ENCODE assay signal across 8 cellular contexts in genomic region chr17:29179232-29180036, GRCh38. TPM values are rescaled to one million over a fixed set of nuclear protein-coding genes. Genes with fewer than 3 reads are reported as not detected.
DNase-seq lines count a peak whose midpoint lies in the region; ATAC-seq, FAIRE-seq and TF ChIP-seq lines count a peak whose summit lies in the region.

No MANE protein-coding gene starts in this region.

- DNase-seq in chondrocyte (ENCODE audit: low spot score) (no peak), HepG2 (ENCODE audit: low spot score) (peak; percentile 89), GM12892 (ENCODE audit: insufficient read length) (no peak)
- no peak for DNase-seq in stimulated activated CD4-positive, alpha-beta T cell treated with anti-CD3 and anti-CD28 coated beads, Interleukin-2, amount 100 ng/mL, for 24 hours

- H3K4me3 ChIP-seq in ACC112 (ENCODE audit: low read depth, low read length) (peak overlapping the region; percentile 83), OCI-LY1 (ENCODE audit: low read depth, low read length, poor library complexity, severe bottlenecking) (peak overlapping the region; percentile 73), HepG2 (replicated peaks in 1 of 3; ENCODE audit: insufficient read depth in 1 of 3, low read depth in 2 of 3, low read length in 3 of 3) (peak overlapping the region; percentile 68 to 88 (median 86))

- POLR2A ChIA-PET in HepG2 (lab: Yijun Ruan, JAX) = interaction anchor here (0.6 to 6.6 kb wide), 17 partner anchors 9 to 292 kb away, joined by 3 to 618 read pairs (median 7); partner anchors contain the start of genes NUFIP2, PHF12 and PIPOX

- no peak overlapping the region for H3K27ac Mint-ChIP-seq in chondrocyte (ENCODE audit: unreplicated experiment)

- H4K20me1 ChIP-seq in OCI-LY1 (ENCODE audit: insufficient read depth, low read length) = no peaks in the 10 kb centered on the region
- H4K20me1 ChIP-seq in HepG2 (ENCODE audit: insufficient read depth, low read length) = no peaks in the 10 kb centered on the region

- no peaks in the 10 kb centered on the region for H3F3A ChIP-seq in OCI-LY1 (ENCODE audit: insufficient read depth, low read length)

- peak overlapping the region; percentile 61 for H2AFZ ChIP-seq in ACC112 (ENCODE audit: low read length, unreplicated experiment)
- H2AFZ ChIP-seq in OCI-LY1 (ENCODE audit: low read length) = no peak overlapping the region
- no peak overlapping the region for H2AFZ ChIP-seq in HepG2 (ENCODE audit: low read length)

- TF ChIP-seq POLR2A in HepG2 (IDR thresholded peaks at IDR 0.05; ENCODE audit: insufficient read depth in 1 of 2, low read depth in 2 of 2, low read length in 2 of 2) (peak; percentile 65 to 96), GM12892 (IDR thresholded peaks at IDR 0.05; ENCODE audit: low read depth, low read length) (no peak)

- TSS peak; percentile 74 for BruUV-seq in HepG2 (replicated peaks; lab: Mats Ljungman, UMichigan)

- TF ChIP-seq EP300 in HepG2 (IDR thresholded peaks at IDR 0.05; ENCODE audit: low read depth in 2 of 2, low read length in 2 of 2) (peak in 1 of 2 experiments; percentile 34; a peak in 1 of 4 replicates), HepG2 (CRISPR knock-in tag; IDR thresholded peaks at IDR 0.05; ENCODE audit: borderline replicate concordance) (no peak)

- no peak for TF ChIP-seq RAD21 in HepG2 (CRISPR knock-in tag; IDR thresholded peaks at IDR 0.05)

- H3K4me1 ChIP-seq in ACC112 (ENCODE audit: control insufficient read depth, insufficient read depth, low read length, unreplicated experiment) = peaks cover 28% of the 10 kb centered on the region
- H3K4me1 ChIP-seq in OCI-LY1 (ENCODE audit: insufficient read depth, low read length, severe bottlenecking) = peaks cover 46% of the 10 kb centered on the region
- H3K4me1 ChIP-seq in HepG2 (ENCODE audit: insufficient read depth, low read length) = peaks cover 37% of the 10 kb centered on the region

- no peak for TF ChIP-seq CTCF in OCI-LY1 (IDR thresholded peaks at IDR 0.05; ENCODE audit: low read length)
- TF ChIP-seq CTCF in chondrocyte (IDR thresholded peaks at IDR 0.05) = no peak
- TF ChIP-seq CTCF in HepG2 (CRISPR knock-in tag; IDR thresholded peaks at IDR 0.05) = peak; percentile 26; the same call in 1 of the 2 replicates

- H3K79me2 ChIP-seq in ACC112 (ENCODE audit: control insufficient read depth, insufficient read depth, low read length, unreplicated experiment) = no peaks in the 10 kb centered on the region
- no peaks in the 10 kb centered on the region for H3K79me2 ChIP-seq in OCI-LY1 (ENCODE audit: insufficient read depth, low read length)
- H3K79me2 ChIP-seq in HepG2 (ENCODE audit: insufficient read depth, low read length) = peaks cover 34% of the 10 kb centered on the region

- intact Hi-C loops in HepG2 (cut with micrococcal nuclease; ENCODE audit: unreplicated experiment) = no loop called here

- peaks cover 40% of the 10 kb centered on the region for H3K4me1 Mint-ChIP-seq in chondrocyte (ENCODE audit: low read depth)

- H3K9me3 Mint-ChIP-seq in chondrocyte (ENCODE audit: low read depth) = peaks cover 7% of the 10 kb centered on the region

- WGBS in HepG2 (ENCODE audit: low lambda C conversion rate) = 4% methylated on average over 14 of the region's 28 CpGs

- CTCF ChIA-PET in HepG2 (lab: Yijun Ruan, JAX; ENCODE audit: low intra/inter-chr PET ratio, low total read pairs) = interaction anchor here (1.1 to 2.6 kb wide), 4 partner anchors 27 to 40 kb away, joined by 4 to 40 read pairs (median 6); no protein-coding TSS in a partner anchor

- peak; percentile 75 for FAIRE-seq in HepG2 (lab: Jason Lieb, UNC)
- FAIRE-seq in GM12892 (lab: Jason Lieb, UNC) = no peak

- H3K36me3 ChIP-seq in ACC112 (ENCODE audit: insufficient read depth, low read length) (no peaks in the 10 kb centered on the region), OCI-LY1 (ENCODE audit: insufficient read depth, low read length) (no peaks in the 10 kb centered on the region), HepG2 (replicated peaks in 1 of 2; ENCODE audit: control insufficient read depth in 1 of 2, insufficient read depth in 2 of 2, low read length in 2 of 2) (no peaks in the 10 kb centered on the region)

- H3K27me3 ChIP-seq in ACC112 (ENCODE audit: insufficient read depth, low read length) (no peaks in the 10 kb centered on the region), OCI-LY1 (ENCODE audit: insufficient read depth, low read length) (no peaks in the 10 kb centered on the region; the same call in 1 of the 2 replicates), HepG2 (ENCODE audit: control insufficient read depth in 1 of 2, insufficient read depth in 2 of 2, low read length in 2 of 2) (no peaks in the 10 kb centered on the region; a peak in 1 of 5 replicates)

- H3K4me3 Mint-ChIP-seq in chondrocyte (ENCODE audit: unreplicated experiment) = peak overlapping the region; percentile 68

- no peaks in the 10 kb centered on the region for H3K36me3 Mint-ChIP-seq in chondrocyte (ENCODE audit: low read depth)

- H3K27ac ChIP-seq in ACC112 (ENCODE audit: low read depth, low read length) (no peak overlapping the region), OCI-LY1 (ENCODE audit: low read depth, low read length, poor library complexity, severe bottlenecking) (peak overlapping the region; percentile 81), HepG2 (ENCODE audit: extremely low read length, insufficient read depth, low read length) (peak overlapping the region; percentile 98), temporal lobe (ENCODE audit: low read depth, low read length) (peak overlapping the region; percentile 83)

- in situ Hi-C loops in HepG2 (cut with HindIII; ENCODE audit: extremely low pct_ligation_motif_present, low pct_unique_long_range_greater_than_20kb) = loop anchor here (5.0 kb wide), 1 partner anchor 32 kb away; no protein-coding TSS in a partner anchor

- ATAC-seq in GM21360 (IDR thresholded peaks at IDR 0.05; ENCODE audit: unreplicated experiment) (peak; percentile 5), HepG2 (peak; percentile 72)

- H3K27me3 Mint-ChIP-seq in chondrocyte (ENCODE audit: low read depth) = no peaks in the 10 kb centered on the region

- no peaks in the 10 kb centered on the region for H3K9me2 ChIP-seq in OCI-LY1 (ENCODE audit: low read depth, low read length)

- H3K9me3 ChIP-seq in OCI-LY1 (ENCODE audit: low read length) (0 out of 2 replicates have a peak, but pooled peaks cover 3% of the 10 kb centered on the region), HepG2 (ENCODE audit: low read length) (no peaks in the 10 kb centered on the region)

- H3K4me2 ChIP-seq in OCI-LY1 (ENCODE audit: low read length) (peak overlapping the region; percentile 79), HepG2 (ENCODE audit: low read depth, low read length) (peak overlapping the region; percentile 98)

- peak overlapping the region; percentile 69 for H3K9ac ChIP-seq in OCI-LY1 (ENCODE audit: low read length)
- H3K9ac ChIP-seq in HepG2 (ENCODE audit: insufficient read depth, low read depth, low read length) = peak overlapping the region; percentile 84

TF ChIP-seq in HepG2, 621 proteins besides CTCF, POLR2A, EP300 and RAD21 (continues in another document):
- TF ChIP-seq MXD4 (CRISPR knock-in tag; IDR thresholded peaks at IDR 0.05) (peak; percentile 54; the same call in 1 of the 2 replicates), RXRB (CRISPR knock-in tag; IDR thresholded peaks at IDR 0.05; ENCODE audit: borderline replicate concordance) (peak; percentile 57; the same call in 1 of the 2 replicates), ZNF276 (CRISPR knock-in tag; IDR thresholded peaks at IDR 0.05; ENCODE audit: low read depth) (no peak), REL (CRISPR knock-in tag; conservative IDR thresholded peaks at IDR 0.05) (0 out of 2 replicates have a peak, but pooled peaks have one; percentile 55), NFE2L1 (CRISPR knock-in tag; IDR thresholded peaks at IDR 0.05; ENCODE audit: borderline replicate concordance) (no peak), SKI (IDR thresholded peaks at IDR 0.05; ENCODE audit: partially characterized antibody) (no peak)

RNA-seq across cellular contexts. Expression of gene MYO18A, which starts 0.8 kb away (rescaled TPM):
- total RNA-seq in chondrocyte = 24.4 to 30.0 TPM (median 26.1 TPM) in 3 replicates
- 21.2 and 24.8 TPM in 2 replicates for total RNA-seq in HepG2 (2016; rRNA removed; fragmentation: Illumina TruSeq; extraction: Trizol)
- total RNA-seq in HepG2 (2016; cell fraction: cytosol; rRNA removed; fragmentation: Illumina TruSeq; extraction: Trizol; ENCODE audit: low read depth) = 4.9 and 7.5 TPM in 2 replicates
- total RNA-seq in HepG2 (2016; cell fraction: insoluble cytoplasmic fraction; rRNA removed; fragmentation: Illumina TruSeq; extraction: Trizol) = 16.3 and 25.6 TPM in 2 replicates
- total RNA-seq in HepG2 (2016; cell fraction: membrane; rRNA removed; fragmentation: Illumina TruSeq; extraction: Trizol) = 5.8 and 6.0 TPM in 2 replicates
- total RNA-seq in HepG2 (2016; cell fraction: nucleus; rRNA removed; fragmentation: Illumina TruSeq; extraction: Trizol) = 24.8 and 30.3 TPM in 2 replicates
- polyA plus RNA-seq in HepG2 (2011; rRNA removed) = 16.8 and 23.2 TPM in 2 replicates
- 8.3 and 9.6 TPM in 2 replicates for polyA plus RNA-seq in HepG2 (2011; cell fraction: cytosol; rRNA removed)
- 155 and 159 TPM in 2 replicates for polyA plus RNA-seq in HepG2 (2011; cell fraction: nucleus; rRNA removed)
- polyA plus RNA-seq in HepG2 (2012) = 42.0 and 44.5 TPM in 2 replicates
- 0.96 and 1.4 TPM in 2 replicates for polyA plus RNA-seq in HepG2 (2016; cell fraction: cytosol; fragmentation: Illumina TruSeq; extraction: Trizol; ENCODE audit: low read depth)
- polyA plus RNA-seq in HepG2 (2016; cell fraction: insoluble cytoplasmic fraction; fragmentation: Illumina TruSeq; extraction: Trizol; ENCODE audit: low read depth) = 16.0 and 20.4 TPM in 2 replicates
- polyA plus RNA-seq in HepG2 (2016; cell fraction: membrane; fragmentation: Illumina TruSeq; extraction: Trizol; ENCODE audit: low read depth) = 2.4 and 3.0 TPM in 2 replicates
- 72.8 and 77.7 TPM in 2 replicates for polyA plus RNA-seq in HepG2 (2016; cell fraction: nucleus; fragmentation: Illumina TruSeq; extraction: Trizol; ENCODE audit: insufficient read depth, low read depth)
- polyA minus RNA-seq in HepG2 (2011; rRNA and poly(A)+ RNA removed; ENCODE audit: low replicate concordance) = 39.4 and 67.1 TPM in 2 replicates
- 13.7 and 17.4 TPM in 2 replicates for polyA minus RNA-seq in HepG2 (2011; cell fraction: cytosol; rRNA and poly(A)+ RNA removed)
- polyA minus RNA-seq in HepG2 (2011; cell fraction: nucleus; rRNA and poly(A)+ RNA removed) = 65.8 and 83.4 TPM in 2 replicates
- 54.6 TPM for total RNA-seq in temporal lobe
- polyA plus RNA-seq in GM12892 (2012; ENCODE audit: missing spikeins) = 25.1 TPM
